In genomic region chr3:113523241-113523640, GRCh38 we compare ENCODE assay signal across 29 cellular contexts. TPM values are rescaled to one million over a fixed set of nuclear protein-coding genes. Genes with fewer than 3 reads are reported as not detected.
"Had no signal": no experiment of that assay in that cellular context is flagged by ENCODE, and none has a peak within 500 bp of the region (broad histone marks: within the 10 kb centered on the region; RNA-seq: fewer than 3 reads in every experiment).

No MANE protein-coding gene starts in this region.

- H2AFZ ChIP-seq: parathyroid adenoma had no signal

- H3K36me3 ChIP-seq: ovary, right lobe of liver, sigmoid colon, stomach, thoracic aorta, thyroid gland, tibial nerve, upper lobe of left lung, uterus had no signal

- H3K4me3 Mint-ChIP-seq: naive thymus-derived CD8-positive, alpha-beta T cell; natural killer cell treated with Interleukin-12 subunit alpha and Interleukin-12 subunit beta and Interleukin-15 and Interleukin-18, amount 100 ng/mL, for 72 hours; nephron progenitor cell; neural crest cell; stimulated activated effector memory CD8-positive, alpha-beta T cell treated with anti-CD3 and anti-CD28 coated beads, Interleukin-12 subunit alpha, Interleukin-12 subunit beta, amount 100 ng/mL, for 72 hours; stimulated activated naive B cell treated with anti-CD40 and anti-IgM and Interleukin-4, amounts not matched to agents 10 μg/mL and 1 μg/mL and 100 μg/mL, for 72 hours; stimulated activated naive CD8-positive, alpha-beta T cell treated with anti-CD3 and anti-CD28 coated beads, Interleukin-15, Interleukin-2, amounts not matched to agents 100 ng/mL and 50 ng/mL, for 24 hours had no signal

- H3K27me3 ChIP-seq: ovary, right lobe of liver, thyroid gland, upper lobe of left lung had no signal

- H3K9me3 ChIP-seq: ovary, psoas muscle, right lobe of liver, sigmoid colon, stomach, thoracic aorta, thyroid gland, tibial nerve, upper lobe of left lung, uterus had no signal

- H3K4me3 ChIP-seq: ovary, psoas muscle, right lobe of liver, sigmoid colon, stomach, thoracic aorta, thyroid gland, tibial nerve, upper lobe of left lung, uterus had no signal

- H3K4me1 ChIP-seq: parathyroid adenoma, psoas muscle, right lobe of liver, sigmoid colon, stomach, thyroid gland, tibial nerve, upper lobe of left lung, uterus had no signal

- H3K36me3 Mint-ChIP-seq: naive thymus-derived CD8-positive, alpha-beta T cell; natural killer cell treated with Interleukin-12 subunit alpha and Interleukin-12 subunit beta and Interleukin-15 and Interleukin-18, amount 100 ng/mL, for 72 hours; stimulated activated effector memory CD8-positive, alpha-beta T cell treated with anti-CD3 and anti-CD28 coated beads, Interleukin-12 subunit alpha, Interleukin-12 subunit beta, amount 100 ng/mL, for 72 hours; stimulated activated naive B cell treated with anti-CD40 and anti-IgM and Interleukin-4, amounts not matched to agents 10 μg/mL and 1 μg/mL and 100 μg/mL, for 72 hours had no signal

- DNase-seq: naive thymus-derived CD8-positive, alpha-beta T cell; nephron progenitor cell; occipital lobe; ovary; posterior cingulate gyrus; psoas muscle; right cardiac atrium; right lobe of liver; sigmoid colon; small intestine; stimulated activated CD4-positive, alpha-beta T cell treated with anti-CD3 and anti-CD28 coated beads, Interleukin-15, amount 100 ng/mL, for 24 hours; stimulated activated CD4-positive, alpha-beta T cell treated with anti-CD3 and anti-CD28 coated beads, Interleukin-2, amount 100 ng/mL, for 24 hours; stimulated activated CD4-positive, alpha-beta T cell treated with anti-CD3 and anti-CD28 coated beads, Interleukin-2, amount 100 ng/mL, for 48 hours; stimulated activated CD4-positive, alpha-beta T cell treated with anti-CD3 and anti-CD28 coated beads, Interleukin-4, amount 100 ng/mL, for 24 hours; stimulated activated naive B cell treated with anti-CD40 and anti-IgM and Interleukin-4, amounts not matched to agents 10 μg/mL and 1 μg/mL and 100 μg/mL, for 72 hours; stimulated activated naive CD4-positive, alpha-beta T cell treated with Interleukin-2 at 50 U/mL for 16 hours; stomach; thyroid gland; trophoblast cell; upper lobe of left lung; uterus had no signal

- H3K4me1 Mint-ChIP-seq: naive thymus-derived CD8-positive, alpha-beta T cell; nephron progenitor cell; neural crest cell; stimulated activated effector memory CD8-positive, alpha-beta T cell treated with anti-CD3 and anti-CD28 coated beads, Interleukin-12 subunit alpha, Interleukin-12 subunit beta, amount 100 ng/mL, for 72 hours; stimulated activated naive B cell treated with anti-CD40 and anti-IgM and Interleukin-4, amounts not matched to agents 10 μg/mL and 1 μg/mL and 100 μg/mL, for 72 hours had no signal

- H3K27ac ChIP-seq: ovary, parathyroid adenoma, psoas muscle, right lobe of liver, sigmoid colon, stomach, thoracic aorta, thyroid gland, tibial nerve, upper lobe of left lung, uterus had no signal

- H3K9ac ChIP-seq: parathyroid adenoma had no signal

- H3K9me3 Mint-ChIP-seq: naive thymus-derived CD8-positive, alpha-beta T cell; natural killer cell treated with Interleukin-12 subunit alpha and Interleukin-12 subunit beta and Interleukin-15 and Interleukin-18, amount 100 ng/mL, for 72 hours; nephron progenitor cell; neural crest cell; stimulated activated effector memory CD8-positive, alpha-beta T cell treated with anti-CD3 and anti-CD28 coated beads, Interleukin-12 subunit alpha, Interleukin-12 subunit beta, amount 100 ng/mL, for 72 hours; stimulated activated naive B cell treated with anti-CD40 and anti-IgM and Interleukin-4, amounts not matched to agents 10 μg/mL and 1 μg/mL and 100 μg/mL, for 72 hours; stimulated activated naive CD8-positive, alpha-beta T cell treated with anti-CD3 and anti-CD28 coated beads, Interleukin-15, Interleukin-2, amounts not matched to agents 100 ng/mL and 50 ng/mL, for 24 hours had no signal

- H3K27ac Mint-ChIP-seq: naive thymus-derived CD8-positive, alpha-beta T cell; natural killer cell treated with Interleukin-12 subunit alpha and Interleukin-12 subunit beta and Interleukin-15 and Interleukin-18, amount 100 ng/mL, for 72 hours; nephron progenitor cell; progenitor cell of endocrine pancreas; stimulated activated effector memory CD8-positive, alpha-beta T cell treated with anti-CD3 and anti-CD28 coated beads, Interleukin-12 subunit alpha, Interleukin-12 subunit beta, amount 100 ng/mL, for 72 hours; stimulated activated naive B cell treated with anti-CD40 and anti-IgM and Interleukin-4, amounts not matched to agents 10 μg/mL and 1 μg/mL and 100 μg/mL, for 72 hours; stimulated activated naive CD8-positive, alpha-beta T cell treated with anti-CD3 and anti-CD28 coated beads, Interleukin-15, Interleukin-2, amounts not matched to agents 100 ng/mL and 50 ng/mL, for 24 hours had no signal

- ATAC-seq: naive thymus-derived CD8-positive, alpha-beta T cell; natural killer cell treated with Interleukin-12 subunit alpha and Interleukin-12 subunit beta and Interleukin-15 and Interleukin-18, amount 100 ng/mL, for 72 hours; psoas muscle; right cardiac atrium; right lobe of liver; stimulated activated effector memory CD8-positive, alpha-beta T cell treated with anti-CD3 and anti-CD28 coated beads, Interleukin-12 subunit alpha, Interleukin-12 subunit beta, amount 100 ng/mL, for 72 hours; stimulated activated naive B cell treated with anti-CD40 and anti-IgM and Interleukin-4, amounts not matched to agents 10 μg/mL and 1 μg/mL and 100 μg/mL, for 72 hours had no signal

- H3K79me2 ChIP-seq: parathyroid adenoma had no signal

RNA-seq across cellular contexts. Expression of gene SIDT1, which starts 9.1 kb away (rescaled TPM):
- total RNA-seq: progenitor cell of endocrine pancreas had no signal
